10 cellular contexts compared by ENCODE assay signal in the genomic region with DNA sequence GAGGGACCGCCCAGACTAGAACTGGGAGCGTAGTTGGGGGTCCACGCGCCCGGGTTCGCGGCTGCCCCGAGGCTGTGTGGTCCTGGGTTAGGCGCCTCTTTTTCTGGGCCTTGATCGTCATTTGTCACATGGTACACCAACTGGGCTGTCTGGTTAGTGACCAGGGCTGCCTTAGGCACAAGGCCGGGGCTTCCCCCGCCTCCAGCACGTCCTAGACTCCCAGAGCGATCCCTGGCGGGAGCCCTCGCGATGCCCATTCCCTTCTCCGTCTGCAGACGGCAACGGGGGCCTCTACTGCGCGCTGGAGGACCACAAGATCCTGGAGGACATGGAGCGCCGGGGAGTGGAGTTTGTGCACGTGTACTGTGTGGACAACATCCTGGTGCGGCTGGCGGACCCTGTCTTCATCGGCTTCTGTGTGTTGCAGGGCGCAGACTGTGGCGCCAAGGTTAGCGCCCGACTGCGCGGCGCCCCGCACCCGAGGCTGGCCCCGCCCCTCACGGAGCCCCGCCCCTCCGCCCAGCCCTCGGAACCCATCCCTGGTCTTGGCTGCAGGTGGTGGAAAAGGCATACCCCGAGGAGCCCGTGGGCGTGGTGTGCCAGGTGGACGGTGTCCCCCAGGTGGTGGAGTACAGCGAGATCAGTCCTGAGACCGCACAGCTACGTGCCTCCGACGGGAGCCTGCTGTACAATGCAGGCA. TPM values are rescaled to one million over a fixed set of nuclear protein-coding genes. Genes with fewer than 3 reads are reported as not detected.
DNase-seq lines count a peak whose midpoint lies in the region; ATAC-seq and TF ChIP-seq lines count a peak whose summit lies in the region.
"Had no signal": no experiment of that assay in that cellular context is flagged by ENCODE, and none has a peak within 500 bp of the region (broad histone marks: within the 10 kb centered on the region; RNA-seq: fewer than 3 reads in every experiment).

No MANE protein-coding gene starts in this region.

- peak overlapping the region; percentile 68 for H3K4me3 ChIP-seq in kidney epithelial cell (ENCODE audit: low read depth, low read length)

- ATAC-seq in GM18867 (IDR thresholded peaks at IDR 0.05; ENCODE audit: unreplicated experiment): no peak

- peaks cover 33% of the 10 kb centered on the region for H3K36me3 Mint-ChIP-seq in activated T-cell treated with anti-CD3 and anti-CD28 coated beads, Interleukin-2, amount 50 U/mL, for 24 hours (ENCODE audit: low read depth)
- H3K36me3 Mint-ChIP-seq in activated T-helper 2 cell treated with anti-CD3 and anti-CD28 coated beads, Interferon-gamma antibody, Interleukin-2, Interleukin-4, amounts not matched to agents 10 μg/mL and 5 μg/mL and 100 μg/mL, durations not matched to agents 14 hours and 24 hours and 36 hours (ENCODE audit: low read depth): peaks cover 15% of the 10 kb centered on the region

- no peaks in the 10 kb centered on the region for H3K9me3 Mint-ChIP-seq in activated T-cell treated with anti-CD3 and anti-CD28 coated beads, Interleukin-2, amount 50 U/mL, for 24 hours
- H3K9me3 Mint-ChIP-seq in activated T-helper 2 cell treated with anti-CD3 and anti-CD28 coated beads, Interferon-gamma antibody, Interleukin-2, Interleukin-4, amounts not matched to agents 10 μg/mL and 5 μg/mL and 100 μg/mL, durations not matched to agents 14 hours and 24 hours and 36 hours: no peaks in the 10 kb centered on the region
- H3K9me3 Mint-ChIP-seq: CD4-positive, CD25-positive, alpha-beta regulatory T cell had no signal

- peak overlapping the region; percentile 77 for H3K4me3 Mint-ChIP-seq in activated T-cell treated with anti-CD3 and anti-CD28 coated beads, Interleukin-2, amount 50 U/mL, for 24 hours
- peak overlapping the region; percentile 74 for H3K4me3 Mint-ChIP-seq in activated T-helper 2 cell treated with anti-CD3 and anti-CD28 coated beads, Interferon-gamma antibody, Interleukin-2, Interleukin-4, amounts not matched to agents 10 μg/mL and 5 μg/mL and 100 μg/mL, durations not matched to agents 14 hours and 24 hours and 36 hours (ENCODE audit: low read depth)

- peaks cover 4% of the 10 kb centered on the region for H3K36me3 ChIP-seq in kidney epithelial cell (ENCODE audit: control insufficient read depth, insufficient read depth, low read length)

- H3K27me3 ChIP-seq in kidney epithelial cell (ENCODE audit: control insufficient read depth, insufficient read depth, low read length): peaks cover 6% of the 10 kb centered on the region

- DNase-seq in activated T-cell treated with anti-CD3 and anti-CD28 coated beads, Interleukin-2, amount 50 U/mL, for 24 hours: no peak
- no peak for DNase-seq in activated T-cell treated with anti-CD3 and anti-CD28 coated beads, Interleukin-2, amount 50 U/mL, for 1 hour
- DNase-seq in activated T-helper 2 cell treated with anti-CD3 and anti-CD28 coated beads, Interferon-gamma antibody, Interleukin-2, Interleukin-4, amounts not matched to agents 10 μg/mL and 5 μg/mL and 100 μg/mL, durations not matched to agents 14 hours and 24 hours and 36 hours (ENCODE audit: low spot score): no peak
- no peak for DNase-seq in kidney epithelial cell (ENCODE audit: low read depth)
- no peak for DNase-seq in HK-2 (ENCODE audit: unreplicated experiment)
- no peak for DNase-seq in NCI-H446 treated with DMSO at 0.1 percent for 48 hours (lab: John Stamatoyannopoulos, UW)
- DNase-seq: CD4-positive, CD25-positive, alpha-beta regulatory T cell; KG1 had no signal

- intact Hi-C loops in activated T-helper 2 cell treated with anti-CD3 and anti-CD28 coated beads, Interferon-gamma antibody, Interleukin-2, Interleukin-4, amounts not matched to agents 10 μg/mL and 5 μg/mL and 100 μg/mL, durations not matched to agents 14 hours and 24 hours and 36 hours (cut with micrococcal nuclease): no loop called here

- H3K27me3 Mint-ChIP-seq in activated T-cell treated with anti-CD3 and anti-CD28 coated beads, Interleukin-2, amount 50 U/mL, for 24 hours: no peaks in the 10 kb centered on the region
- H3K27me3 Mint-ChIP-seq in activated T-helper 2 cell treated with anti-CD3 and anti-CD28 coated beads, Interferon-gamma antibody, Interleukin-2, Interleukin-4, amounts not matched to agents 10 μg/mL and 5 μg/mL and 100 μg/mL, durations not matched to agents 14 hours and 24 hours and 36 hours (ENCODE audit: low read depth): no peaks in the 10 kb centered on the region
- H3K27me3 Mint-ChIP-seq: CD4-positive, CD25-positive, alpha-beta regulatory T cell had no signal

- TF ChIP-seq CTCF in kidney epithelial cell (IDR thresholded peaks at IDR 0.05; ENCODE audit: insufficient read depth, low read length, poor library complexity, severe bottlenecking): no peak

- peak overlapping the region; percentile 29 for H3K27ac ChIP-seq in temporal lobe (ENCODE audit: low read depth, low read length)

- H3K27ac Mint-ChIP-seq in activated T-cell treated with anti-CD3 and anti-CD28 coated beads, Interleukin-2, amount 50 U/mL, for 24 hours: no peak overlapping the region
- no peak overlapping the region for H3K27ac Mint-ChIP-seq in activated T-helper 2 cell treated with anti-CD3 and anti-CD28 coated beads, Interferon-gamma antibody, Interleukin-2, Interleukin-4, amounts not matched to agents 10 μg/mL and 5 μg/mL and 100 μg/mL, durations not matched to agents 14 hours and 24 hours and 36 hours
- H3K27ac Mint-ChIP-seq: CD4-positive, CD25-positive, alpha-beta regulatory T cell had no signal

- peaks cover 9% of the 10 kb centered on the region for H3K4me1 Mint-ChIP-seq in activated T-cell treated with anti-CD3 and anti-CD28 coated beads, Interleukin-2, amount 50 U/mL, for 24 hours (ENCODE audit: low read depth)
- H3K4me1 Mint-ChIP-seq in activated T-helper 2 cell treated with anti-CD3 and anti-CD28 coated beads, Interferon-gamma antibody, Interleukin-2, Interleukin-4, amounts not matched to agents 10 μg/mL and 5 μg/mL and 100 μg/mL, durations not matched to agents 14 hours and 24 hours and 36 hours (ENCODE audit: low read depth): peaks cover 6% of the 10 kb centered on the region

RNA-seq across cellular contexts. Expression of a gene that starts 1.5 kb away (rescaled TPM):
- 20.0 and 22.3 TPM in 2 replicates for total RNA-seq in activated T-helper 2 cell treated with anti-CD3 and anti-CD28 coated beads, Interferon-gamma antibody, Interleukin-2, Interleukin-4, amounts not matched to agents 10 μg/mL and 5 μg/mL and 100 μg/mL, durations not matched to agents 14 hours and 24 hours and 36 hours
- 9.7 and 11.7 TPM in 2 replicates for total RNA-seq in kidney epithelial cell
- total RNA-seq in temporal lobe: 0.25 TPM

RNA-seq across cellular contexts. Expression of a gene that starts 7.9 kb away (rescaled TPM):
- 47.5 and 52.2 TPM in 2 replicates for total RNA-seq in activated T-helper 2 cell treated with anti-CD3 and anti-CD28 coated beads, Interferon-gamma antibody, Interleukin-2, Interleukin-4, amounts not matched to agents 10 μg/mL and 5 μg/mL and 100 μg/mL, durations not matched to agents 14 hours and 24 hours and 36 hours
- total RNA-seq in kidney epithelial cell (76.8 and 80.3 TPM in 2 replicates), temporal lobe (37.6 TPM)

RNA-seq across cellular contexts. Expression of a gene that starts 8.5 kb away (rescaled TPM):
- total RNA-seq in activated T-helper 2 cell treated with anti-CD3 and anti-CD28 coated beads, Interferon-gamma antibody, Interleukin-2, Interleukin-4, amounts not matched to agents 10 μg/mL and 5 μg/mL and 100 μg/mL, durations not matched to agents 14 hours and 24 hours and 36 hours: 26.5 and 27.1 TPM in 2 replicates
- total RNA-seq in kidney epithelial cell: 5.3 and 5.8 TPM in 2 replicates
- 1.5 TPM for total RNA-seq in temporal lobe

RNA-seq across cellular contexts. Expression of a gene that starts 25.0 kb away (rescaled TPM):
- not detected in 2 replicates for total RNA-seq in activated T-helper 2 cell treated with anti-CD3 and anti-CD28 coated beads, Interferon-gamma antibody, Interleukin-2, Interleukin-4, amounts not matched to agents 10 μg/mL and 5 μg/mL and 100 μg/mL, durations not matched to agents 14 hours and 24 hours and 36 hours
- 0.21 TPM in 1 of 2 replicates, not detected in the other for total RNA-seq in kidney epithelial cell
- total RNA-seq in temporal lobe: 0.25 TPM
- total RNA-seq: CD4-positive, CD25-positive, alpha-beta regulatory T cell had no signal

RNA-seq across cellular contexts. Expression of a gene that starts 32.9 kb away (rescaled TPM):
- total RNA-seq in activated T-helper 2 cell treated with anti-CD3 and anti-CD28 coated beads, Interferon-gamma antibody, Interleukin-2, Interleukin-4, amounts not matched to agents 10 μg/mL and 5 μg/mL and 100 μg/mL, durations not matched to agents 14 hours and 24 hours and 36 hours: 32.7 and 36.0 TPM in 2 replicates
- total RNA-seq in kidney epithelial cell (58.3 and 76.1 TPM in 2 replicates), temporal lobe (24.6 TPM)
